In the genomic region with DNA sequence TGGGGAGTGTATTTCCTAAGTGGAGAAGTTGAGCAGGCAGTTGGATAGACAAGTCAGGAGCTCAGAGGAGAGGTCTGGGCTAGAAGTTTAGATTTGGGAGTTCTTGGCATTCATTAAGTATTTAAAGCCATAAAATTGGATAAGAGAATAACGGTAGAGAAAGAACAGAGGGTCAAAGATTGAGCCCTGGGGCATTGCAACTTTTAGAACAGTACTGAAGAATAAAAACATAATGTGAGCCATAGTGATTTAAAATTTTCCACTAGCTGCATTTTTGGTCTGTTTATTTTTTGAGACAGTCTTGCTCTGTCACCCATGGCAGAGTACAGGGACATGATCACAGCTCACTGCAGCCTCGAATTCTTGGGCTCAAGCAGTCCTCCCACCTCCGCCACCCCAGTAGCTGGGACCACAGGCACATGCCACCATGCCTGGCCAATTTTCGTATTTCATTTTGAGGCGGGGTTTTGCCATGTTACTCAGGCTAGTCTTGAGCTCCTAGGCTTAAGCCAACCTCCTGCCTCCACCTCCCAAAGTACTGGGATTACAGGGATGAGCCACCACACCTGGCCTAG, we compare ENCODE assay signal across 23 cellular contexts.
"Had no signal": no experiment of that assay in that cellular context is flagged by ENCODE, and none has a peak within 500 bp of the region (broad histone marks: within the 10 kb centered on the region; RNA-seq: fewer than 3 reads in every experiment).

No MANE protein-coding gene starts in this region.

- FAIRE-seq: astrocyte, keratinocyte, urothelium cell line had no signal

- H3K36me3 ChIP-seq: adrenal gland, left lung, tibial nerve had no signal

- ATAC-seq: activated CD4-positive, alpha-beta T cell treated with anti-CD3 and anti-CD28 coated beads for 36 hours; activated T-cell treated with anti-CD3 and anti-CD28 coated beads, Interleukin-2, amount 50 U/mL, for 4 hours; left lung; T-helper 17 cell had no signal

- DNase-seq: activated B cell treated with CpG ODN at 0.5 μM for 24 hours; activated CD4-positive, alpha-beta T cell treated with anti-CD3 and anti-CD28 coated beads for 36 hours; activated CD4-positive, alpha-beta T cell treated with anti-CD3 and anti-CD28 coated beads, Interleukin-2, amount 50 U/mL, for 4 hours; activated CD8-positive, alpha-beta memory T cell treated with anti-CD3 and anti-CD28 coated beads for 24 hours; activated CD8-positive, alpha-beta memory T cell treated with anti-CD3 and anti-CD28 coated beads, Interleukin-2, amount 50 U/mL, for 48 hours; activated naive CD4-positive, alpha-beta T cell; activated T-cell treated with anti-CD3 and anti-CD28 coated beads, Interleukin-2, amount 50 U/mL, for 4 hours; adrenal gland; cortex of kidney; foreskin fibroblast; left lung; nucleus accumbens; posterior cingulate gyrus; retina; stimulated activated CD4-positive, alpha-beta T cell treated with anti-CD3 and anti-CD28 coated beads, Interleukin-12 subunit alpha, Interleukin-12 subunit beta, amount 100 ng/mL, for 4 hours; substantia nigra; SW 1271; T-helper 17 cell had no signal

- H3K9me3 ChIP-seq: adrenal gland, left lung, tibial nerve had no signal

- H3K4me3 ChIP-seq: adrenal gland, left lung, tibial nerve had no signal

- H3K27ac ChIP-seq: epithelial cell of prostate, left lung had no signal

- H3K4me1 ChIP-seq: adrenal gland, left lung had no signal

- H3K27me3 ChIP-seq: adrenal gland, left lung, tibial nerve had no signal
